In the genomic region with DNA sequence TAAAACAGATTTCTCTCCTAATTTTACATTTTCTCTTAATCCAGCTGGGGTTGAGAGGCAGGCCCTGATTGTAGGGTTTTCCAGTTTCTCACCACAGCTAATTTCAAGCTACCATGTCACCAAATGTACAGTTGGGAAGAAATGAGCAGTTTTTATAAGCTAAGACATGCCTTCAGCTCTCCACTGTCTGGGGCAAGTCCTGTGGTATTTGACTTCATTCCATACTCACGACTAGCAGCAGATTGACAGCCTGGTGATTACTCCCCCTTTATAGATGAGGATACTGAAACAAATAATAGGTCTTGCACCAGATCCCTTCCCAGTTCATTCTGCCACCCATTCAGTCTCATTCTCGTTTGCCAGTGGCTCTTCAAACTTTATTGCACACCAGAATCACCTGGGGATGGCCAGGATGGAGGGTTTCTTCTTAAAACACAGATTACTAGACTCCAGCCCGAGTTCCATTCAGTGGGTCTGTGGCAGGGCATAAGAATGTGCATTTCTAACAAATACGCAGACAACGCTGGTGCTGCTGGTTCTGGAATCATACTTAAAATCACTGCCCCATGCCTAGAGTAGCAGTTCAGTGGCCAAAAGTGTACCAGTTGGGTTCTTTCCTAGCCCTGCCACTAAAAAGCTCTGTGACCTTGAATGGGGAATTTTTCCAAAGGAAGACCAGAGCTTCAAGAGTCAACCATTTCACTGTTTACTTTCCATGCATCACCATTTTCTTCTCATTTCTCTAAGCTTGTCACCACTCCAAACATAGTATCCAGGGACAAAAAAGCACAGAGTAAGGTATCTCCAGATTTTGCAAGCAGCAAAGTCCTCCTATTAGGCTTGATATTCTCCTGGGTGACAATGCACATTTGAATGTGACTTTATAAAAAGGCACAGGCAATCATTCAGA, we compare ENCODE assay signal across 10 cellular contexts.
DNase-seq lines count a peak whose midpoint lies in the region; ATAC-seq and TF ChIP-seq lines count a peak whose summit lies in the region.
"Had no signal": no experiment of that assay in that cellular context is flagged by ENCODE, and none has a peak within 500 bp of the region (broad histone marks: within the 10 kb centered on the region; RNA-seq: fewer than 3 reads in every experiment).

No MANE protein-coding gene starts in this region.

- POLR2A ChIA-PET in HEK293T (lab: Yijun Ruan, JAX) = interaction anchor here (1.0 to 1.6 kb wide), 2 partner anchors 41 to 65 kb away, joined by 4 to 6 read pairs; a partner anchor contains a TSS

- no peaks in the 10 kb centered on the region for H3K27me3 ChIP-seq in body of pancreas
- no peaks in the 10 kb centered on the region for H3K27me3 ChIP-seq in suprapubic skin

- TF ChIP-seq POLR2A in body of pancreas (IDR thresholded peaks at IDR 0.05) (no peak), suprapubic skin (IDR thresholded peaks at IDR 0.05) (no peak)

- TF ChIP-seq EP300 in suprapubic skin (IDR thresholded peaks at IDR 0.05) = no peak

- H3K27ac ChIP-seq in body of pancreas = peak overlapping the region in 3 of 4 donors; percentile 66 to 80 (median 76)
- H3K27ac ChIP-seq in suprapubic skin = peak overlapping the region; percentile 94
- H3K27ac ChIP-seq: WERI-Rb-1 had no signal

- no peaks in the 10 kb centered on the region for H3K36me3 ChIP-seq in body of pancreas (replicated peaks in 1 of 2; ENCODE audit: insufficient read depth in 1 of 2, low read depth in 2 of 2)
- H3K36me3 ChIP-seq in suprapubic skin = no peaks in the 10 kb centered on the region
- H3K36me3 ChIP-seq: WERI-Rb-1 had no signal

- intact Hi-C loops in body of pancreas (cut with DNase I) = no loop called here

- DNase-seq in HEK293T (ENCODE audit: extremely low spot score) (no peak), body of pancreas (no peak), kidney tubule cell (ENCODE audit: low spot score) (peak; percentile 80), suprapubic skin (ENCODE audit: low spot score in 2 of 2) (no peak), amniotic stem cell (lab: John Stamatoyannopoulos, UW) (no peak), NCI-H2196 treated with DMSO at 0.1 percent for 48 hours (lab: John Stamatoyannopoulos, UW; ENCODE audit: unreplicated experiment) (no peak), NCI-H69 (lab: John Stamatoyannopoulos, UW) (no peak)
- DNase-seq: anterior cingulate cortex, WERI-Rb-1 had no signal

- H3K9me3 ChIP-seq in body of pancreas (no peaks in the 10 kb centered on the region), suprapubic skin (no peaks in the 10 kb centered on the region)

- H3K4me1 ChIP-seq in body of pancreas = peaks cover 40% of the 10 kb centered on the region
- peaks cover 72% of the 10 kb centered on the region for H3K4me1 ChIP-seq in suprapubic skin

- CTCF ChIA-PET in HEK293T (lab: Yijun Ruan, JAX) = interaction anchor here (1.0 kb wide), 1 partner anchor 15 kb away, joined by 3 read pairs; no protein-coding TSS in a partner anchor

- no peak for TF ChIP-seq CTCF in body of pancreas (IDR thresholded peaks at IDR 0.05)
- no peak for TF ChIP-seq CTCF in suprapubic skin (IDR thresholded peaks at IDR 0.05)

- 62 to 64% methylated on average over 5 of the region's 5 CpGs for WGBS in body of pancreas, 2 donors
- 43% methylated on average over 5 of the region's 5 CpGs for WGBS in suprapubic skin

- no peak for ATAC-seq in body of pancreas
- no peak for ATAC-seq in HG03097 (IDR thresholded peaks at IDR 0.05; ENCODE audit: low FRiP score, unreplicated experiment)

- H3K4me3 ChIP-seq in body of pancreas (no peak overlapping the region), suprapubic skin (no peak overlapping the region)

TF ChIP-seq in HEK293T, 16 proteins besides CTCF, POLR2A, EP300 and RAD21:
- TF ChIP-seq ZNF384 (IDR thresholded peaks at IDR 0.05) = no peak
- TF ChIP-seq ARNT (IDR thresholded peaks at IDR 0.05) = no peak
- no peak for TF ChIP-seq FOXA1 (IDR thresholded peaks at IDR 0.05)
- TF ChIP-seq, protein P1, sequence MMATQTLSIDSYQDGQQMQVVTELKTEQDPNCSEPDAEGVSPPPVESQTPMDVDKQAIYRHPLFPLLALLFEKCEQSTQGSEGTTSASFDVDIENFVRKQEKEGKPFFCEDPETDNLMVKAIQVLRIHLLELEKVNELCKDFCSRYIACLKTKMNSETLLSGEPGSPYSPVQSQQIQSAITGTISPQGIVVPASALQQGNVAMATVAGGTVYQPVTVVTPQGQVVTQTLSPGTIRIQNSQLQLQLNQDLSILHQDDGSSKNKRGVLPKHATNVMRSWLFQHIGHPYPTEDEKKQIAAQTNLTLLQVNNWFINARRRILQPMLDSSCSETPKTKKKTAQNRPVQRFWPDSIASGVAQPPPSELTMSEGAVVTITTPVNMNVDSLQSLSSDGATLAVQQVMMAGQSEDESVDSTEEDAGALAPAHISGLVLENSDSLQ (IDR thresholded peaks at IDR 0.05) = peak; percentile 31; the same call in 1 of the 2 replicates
